ENCODE assay signal across 1 cellular context in the genomic region with DNA sequence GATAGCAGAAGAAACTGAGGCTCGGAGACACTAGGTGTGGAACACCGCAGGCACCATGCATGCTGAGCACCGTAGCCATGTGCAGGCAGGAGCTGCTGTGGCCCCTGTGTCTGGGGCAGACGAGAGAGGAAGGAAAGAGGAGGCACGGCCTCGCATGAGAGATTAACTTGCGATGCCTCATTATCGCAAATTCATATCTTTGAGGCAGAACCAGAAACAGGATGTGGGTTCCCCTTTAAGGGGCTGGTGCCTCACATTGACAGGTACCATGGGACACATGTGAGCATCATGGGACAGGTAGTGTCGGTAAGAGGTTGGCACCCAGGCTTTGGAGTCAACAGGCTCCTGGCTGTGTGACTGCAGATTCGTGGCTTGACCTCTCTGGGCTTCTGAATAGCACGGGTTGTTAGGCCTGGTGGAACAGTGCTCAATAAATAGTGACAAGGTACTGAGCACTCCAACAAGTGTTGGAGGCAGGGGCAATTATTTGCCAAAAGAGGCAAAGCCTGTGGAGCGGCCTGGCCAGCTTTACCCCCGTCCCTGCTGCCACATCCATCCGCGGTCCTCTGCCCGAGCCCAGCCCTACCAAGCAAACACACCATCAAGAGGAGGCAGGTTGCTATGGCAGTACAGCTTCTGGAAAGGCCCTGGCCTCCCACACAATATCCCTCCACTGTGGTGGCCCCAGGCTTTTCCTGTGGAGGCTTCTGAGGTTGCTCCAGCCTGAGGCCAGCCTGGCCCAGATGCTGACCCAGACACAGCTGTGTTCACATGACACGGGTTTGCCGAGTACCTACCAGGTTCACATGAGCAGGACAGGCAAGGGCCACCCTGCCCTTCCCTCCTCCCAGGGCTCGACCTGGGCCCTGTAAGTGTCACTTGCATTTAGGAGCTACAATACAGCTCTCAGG.
TF ChIP-seq lines count a peak whose summit lies in the region.

No MANE protein-coding gene starts in this region.

TF ChIP-seq in GM12878, 131 proteins besides CTCF, POLR2A, EP300 and RAD21 (continued from another document):
- TF ChIP-seq ETV6 (conservative IDR thresholded peaks at IDR 0.05 in 1 of 2, IDR thresholded peaks at IDR 0.05 in 1 of 2; ENCODE audit: borderline replicate concordance in 1 of 2, low read depth in 1 of 2), result 0 out of 4 replicates have a peak, but pooled peaks of 1 of the 2 experiments have one; percentile 48
- TF ChIP-seq ZBED1 (IDR thresholded peaks at IDR 0.05; ENCODE audit: borderline replicate concordance), result no peak
- TF ChIP-seq HCFC1 (IDR thresholded peaks at IDR 0.05; ENCODE audit: low read length), result peak; percentile 40; the same call in 1 of the 2 replicates
